In genomic region chr14:35526962-35527361, GRCh38 we compare ENCODE assay signal across 5 cellular contexts.
"Had no signal": no experiment of that assay in that cellular context is flagged by ENCODE, and none has a peak within 500 bp of the region (broad histone marks: within the 10 kb centered on the region; RNA-seq: fewer than 3 reads in every experiment).

No MANE protein-coding gene starts in this region.

- H3K27ac ChIP-seq: GM23248, HL-60 had no signal

- DNase-seq: GM23248, GOT3, H7, HFFc6 had no signal
